In the genomic region with DNA sequence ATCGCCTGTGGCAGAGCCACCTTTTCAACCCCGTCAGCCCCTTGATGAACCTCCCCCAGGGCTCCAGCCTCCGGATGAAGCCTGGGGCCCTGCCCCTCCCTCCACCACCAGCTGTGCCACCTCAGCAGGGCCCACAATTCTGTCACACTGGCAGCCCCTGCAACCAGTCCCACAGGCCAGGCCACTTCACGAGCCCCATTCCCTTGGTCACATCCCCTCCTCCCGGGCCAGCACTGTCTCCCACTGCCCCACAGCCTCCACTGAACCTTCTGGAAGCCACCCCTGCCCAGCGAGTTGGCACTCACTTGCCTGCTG, we compare ENCODE assay signal across 1 cellular context.
TF ChIP-seq lines count a peak whose summit lies in the region.

No MANE protein-coding gene starts in this region.

TF ChIP-seq in K562, 482 proteins besides CTCF, POLR2A, EP300 and RAD21:
- TF ChIP-seq ZNF324 (CRISPR knock-in tag; IDR thresholded peaks at IDR 0.05), result no peak
- TF ChIP-seq PATZ1 (CRISPR knock-in tag; IDR thresholded peaks at IDR 0.05; ENCODE audit: borderline replicate concordance), result no peak
- peak; percentile 21; the same call in 1 of the 2 replicates for TF ChIP-seq POLR2G (IDR thresholded peaks at IDR 0.05; ENCODE audit: low read depth, low read length)
- TF ChIP-seq ZNF444 (CRISPR knock-in tag; IDR thresholded peaks at IDR 0.05), result no peak
- no peak for TF ChIP-seq MYBL2 (IDR thresholded peaks at IDR 0.05; ENCODE audit: low read depth)
- TF ChIP-seq MYBL2 (CRISPR knock-in tag; IDR thresholded peaks at IDR 0.05; ENCODE audit: borderline replicate concordance), result no peak
- no peak for TF ChIP-seq CEBPG (CRISPR knock-in tag; IDR thresholded peaks at IDR 0.05)
- TF ChIP-seq CEBPG (tag; conservative IDR thresholded peaks at IDR 0.05 in 1 of 2, IDR thresholded peaks at IDR 0.05 in 1 of 2), result no peak
